ENCODE assay signal across 8 cellular contexts in the genomic region with DNA sequence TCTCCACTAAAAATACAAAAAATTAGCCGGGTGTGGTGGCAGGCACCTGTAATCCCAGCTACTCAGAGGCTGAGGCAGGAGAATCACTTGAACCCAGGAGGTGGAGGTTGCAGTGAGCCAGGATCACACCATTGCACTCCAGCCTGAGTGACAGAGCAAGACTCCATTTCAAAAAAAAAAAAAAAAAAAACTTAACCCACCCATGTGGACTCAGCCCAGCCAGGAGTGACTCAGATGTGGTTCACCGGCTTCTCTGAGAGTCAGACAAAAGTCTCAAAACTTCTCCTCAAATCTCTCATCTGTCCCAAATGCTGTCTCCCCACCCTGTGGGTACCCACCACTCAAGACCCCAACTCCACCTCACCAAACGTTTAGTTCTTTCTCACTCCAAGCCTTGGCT. TPM values are rescaled to one million over a fixed set of nuclear protein-coding genes. Genes with fewer than 3 reads are reported as not detected.
DNase-seq lines count a peak whose midpoint lies in the region; ATAC-seq, FAIRE-seq and TF ChIP-seq lines count a peak whose summit lies in the region.
"Not testable (repeated sequence)": the region's sequence is repeated elsewhere in the genome, so short reads cannot be mapped to it uniquely, and the experiment has no call there.
"Had no signal": no experiment of that assay in that cellular context is flagged by ENCODE, and none has a peak within 500 bp of the region (broad histone marks: within the 10 kb centered on the region; RNA-seq: fewer than 3 reads in every experiment).

No MANE protein-coding gene starts in this region.

- not testable (repeated sequence) for H3K9me3 ChIP-seq in MG63; K562 (replicated peaks; ENCODE audit: control insufficient read depth, insufficient read depth, low read depth, low read length)

- H3K9ac ChIP-seq in K562 (ENCODE audit: insufficient read depth in 1 of 2, low read depth in 2 of 2, low read length in 2 of 2): peak overlapping the region; percentile 11 to 22; a peak in 2 of 4 replicates

- not testable (repeated sequence) for H3K36me3 ChIP-seq in MG63; K562 (ENCODE audit: control insufficient read depth, insufficient read depth, low read length)

- not testable (repeated sequence) for H3K9me1 ChIP-seq in K562 (ENCODE audit: control insufficient read depth, insufficient read depth, low read length)

- TF ChIP-seq EP300 in K562 (IDR thresholded peaks at IDR 0.05; ENCODE audit: low read length): not testable (repeated sequence)

- not testable (repeated sequence) for H3K36me3 Mint-ChIP-seq in activated T-cell treated with anti-CD3 and anti-CD28 coated beads, Interleukin-2, amount 50 U/mL, for 4 hours (ENCODE audit: insufficient read depth); progenitor cell of endocrine pancreas (ENCODE audit: insufficient read depth)

- peak overlapping the region; percentile 73 for H2AFZ ChIP-seq in K562 (ENCODE audit: low read depth, low read length)

- 24% methylated on average over 3 of the region's 3 CpGs for WGBS in K562 (ENCODE audit: insufficient coverage, low coverage, missing lambda C conversion rate)

- H3K9me3 Mint-ChIP-seq in activated T-cell treated with anti-CD3 and anti-CD28 coated beads, Interleukin-2, amount 50 U/mL, for 4 hours; progenitor cell of endocrine pancreas (ENCODE audit: low read depth): not testable (repeated sequence)

- H3K27me3 Mint-ChIP-seq in activated T-cell treated with anti-CD3 and anti-CD28 coated beads, Interleukin-2, amount 50 U/mL, for 4 hours (ENCODE audit: low read depth): peaks cover 17% of the 10 kb centered on the region
- H3K27me3 Mint-ChIP-seq in progenitor cell of endocrine pancreas: peaks cover 30% of the 10 kb centered on the region

- not testable (repeated sequence) for TF ChIP-seq CTCF in RWPE1 (conservative IDR thresholded peaks at IDR 0.05; ENCODE audit: low read depth); K562 (IDR thresholded peaks at IDR 0.05 in 2 of 3, conservative IDR thresholded peaks at IDR 0.05 in 1 of 3; ENCODE audit: insufficient read depth in 2 of 3, low read depth in 1 of 3, low read length in 3 of 3); fibroblast of mammary gland (conservative IDR thresholded peaks at IDR 0.05; ENCODE audit: control insufficient read depth, insufficient read depth, low read depth, low read length); progenitor cell of endocrine pancreas (IDR thresholded peaks at IDR 0.05; ENCODE audit: unreplicated experiment)

- POLR2A ChIA-PET in RWPE1 (lab: Yijun Ruan, JAX; ENCODE audit: low non-redundant PET): not testable (repeated sequence)
- POLR2A ChIA-PET in K562 (lab: Yijun Ruan, JAX): interaction anchor here (1.0 kb wide), 2 partner anchors 9 to 10 kb away, joined by 4 to 5 read pairs; no protein-coding TSS in a partner anchor

- not testable (repeated sequence) for FAIRE-seq in K562 (lab: Jason Lieb, UNC)

- peak; percentile 58 for DNase-seq in EL
- DNase-seq in MG63: peak; percentile 79
- peak; percentile 65 for DNase-seq in RWPE1 (ENCODE audit: low spot score)
- not testable (repeated sequence) for DNase-seq in activated T-cell treated with anti-CD3 and anti-CD28 coated beads, Interleukin-2, amount 50 U/mL, for 4 hours; K562 (ENCODE audit: extremely low read depth in 1 of 4, low spot score in 3 of 4); progenitor cell of endocrine pancreas (ENCODE audit: low spot score, unreplicated experiment)
- peak; percentile 67 for DNase-seq in fibroblast of mammary gland (ENCODE audit: low read depth)

- peaks cover 2 to 16% of the 10 kb centered on the region in 2 experiments; a peak in 3 of 5 replicates for H3K4me1 ChIP-seq in K562 (replicated peaks in 1 of 2; ENCODE audit: control insufficient read depth in 2 of 2, insufficient read depth in 2 of 2, low read length in 2 of 2)

- CTCF ChIA-PET in RWPE1 (lab: Yijun Ruan, JAX); K562 (lab: Yijun Ruan, JAX; ENCODE audit: low intra/inter-chr PET ratio): not testable (repeated sequence)

- H3K4me2 ChIP-seq in K562 (ENCODE audit: insufficient read depth, low read length): not testable (repeated sequence)

- H4K20me1 ChIP-seq in K562 (replicated peaks; ENCODE audit: control insufficient read depth, insufficient read depth, low read length): not testable (repeated sequence)

- TF ChIP-seq RAD21 in K562 (CRISPR knock-in tag; conservative IDR thresholded peaks at IDR 0.05 in 1 of 2, IDR thresholded peaks at IDR 0.05 in 1 of 2): not testable (repeated sequence)

- ATAC-seq in activated T-cell treated with anti-CD3 and anti-CD28 coated beads, Interleukin-2, amount 50 U/mL, for 4 hours: peak; percentile 50 to 60
- ATAC-seq in K562: peak; percentile 58

- H3K79me2 ChIP-seq in K562 (ENCODE audit: control insufficient read depth, insufficient read depth, low read length): not testable (repeated sequence)

- in situ Hi-C loops in K562 (cut with MboI): loop anchor here (5.0 kb wide), 1 partner anchor 188 kb away; no protein-coding TSS in a partner anchor

- intact Hi-C loops in K562 (cut with micrococcal nuclease): not testable (repeated sequence)

- H3K27ac Mint-ChIP-seq in progenitor cell of endocrine pancreas: peak overlapping the region; percentile 21

- not testable (repeated sequence) for H3K27me3 ChIP-seq in MG63; K562 (ENCODE audit: control insufficient read depth in 2 of 2, insufficient read depth in 2 of 2, low read length in 2 of 2)

- not testable (repeated sequence) for TF ChIP-seq POLR2A in K562 (conservative IDR thresholded peaks at IDR 0.05)

- peak overlapping the region; percentile 19 for H3K27ac ChIP-seq in RWPE1
- not testable (repeated sequence) for H3K27ac ChIP-seq in K562 (ENCODE audit: extremely low read depth, low read depth, low read length)

- not testable (repeated sequence) for BruUV-seq in K562 (replicated peaks; lab: Mats Ljungman, UMichigan)

- H3K4me3 Mint-ChIP-seq in activated T-cell treated with anti-CD3 and anti-CD28 coated beads, Interleukin-2, amount 50 U/mL, for 4 hours; progenitor cell of endocrine pancreas (ENCODE audit: low read depth): not testable (repeated sequence)

- not testable (repeated sequence) for H3K4me1 Mint-ChIP-seq in activated T-cell treated with anti-CD3 and anti-CD28 coated beads, Interleukin-2, amount 50 U/mL, for 4 hours (ENCODE audit: low read depth); progenitor cell of endocrine pancreas (ENCODE audit: low read depth)

- not testable (repeated sequence) for H3K4me3 ChIP-seq in MG63; K562; fibroblast of mammary gland (ENCODE audit: control insufficient read depth, low read depth, low read length)

RNA-seq across cellular contexts. Expression of a gene that starts 10.9 kb away (rescaled TPM):
- 0.99 TPM in 1 of 2 replicates, not detected in the other for total RNA-seq in MG63 (2014; rRNA removed; shearing (Covaris generic); ENCODE audit: low replicate concordance)
- total RNA-seq in activated T-cell treated with anti-CD3 and anti-CD28 coated beads, Interleukin-2, amount 50 U/mL, for 4 hours: 1 to 10 TPM; 3.6 to 8.0 (median 6.6) TPM
- 10.4 and 16.2 TPM in 2 replicates for total RNA-seq in K562 (2011; cell fraction: chromatin; rRNA removed; ENCODE audit: low replicate concordance)
- total RNA-seq in K562 (2011; cell fraction: nucleolus; rRNA removed): 8.7 and 9.3 TPM in 2 replicates
- total RNA-seq in K562 (2011; cell fraction: nucleoplasm; rRNA removed): 7.6 and 8.3 TPM in 2 replicates
- total RNA-seq in K562 (2014; rRNA removed) (0.86 and 2.5 TPM in 2 replicates), K562 (2014; rRNA removed; fragmentation: Illumina TruSeq; extraction: Trizol) (0.26 and 0.69 TPM in 2 replicates), K562 (2015; rRNA removed; fragmentation: Illumina TruSeq; extraction: Trizol) (1.6 and 1.7 TPM in 2 replicates), K562 (2021) (3.7 and 5.1 TPM in 2 replicates), progenitor cell of endocrine pancreas (3.3 and 5.1 TPM in 2 replicates)
- polyA plus RNA-seq in K562 (2011; rRNA removed) (0.84 and 2.9 TPM in 2 replicates), K562 (2014; fragmentation: Illumina TruSeq; extraction: Trizol) (1.9 and 2.8 TPM in 2 replicates), K562 (2014; fragmentation: Nextera tagmentation; extraction: Ambion mirVana) (under 1 TPM in 1 of 2 experiments, not detected in 1; 0.17 TPM), K562 (2014; rRNA removed) (0.94 and 1.00 TPM in 2 replicates)
- 1.7 and 3.2 TPM in 2 replicates for polyA plus RNA-seq in K562 (2011; cell fraction: cytosol; rRNA removed)
- 4.7 and 6.5 TPM in 2 replicates for polyA plus RNA-seq in K562 (2011; cell fraction: nucleus; rRNA removed)
- 1.5 and 2.0 TPM in 2 replicates for polyA plus RNA-seq in K562 (2012)
- 6.4 and 9.5 TPM in 2 replicates for polyA minus RNA-seq in K562 (2011; rRNA and poly(A)+ RNA removed)
- polyA minus RNA-seq in K562 (2011; cell fraction: cytosol; rRNA and poly(A)+ RNA removed): 5.4 and 7.2 TPM in 2 replicates
- polyA minus RNA-seq in K562 (2011; cell fraction: nucleus; rRNA and poly(A)+ RNA removed): 3.9 and 8.4 TPM in 2 replicates

RNA-seq across cellular contexts. Expression of a gene that starts 11.5 kb away (rescaled TPM):
- total RNA-seq in MG63 (2014; rRNA removed; shearing (Covaris generic); ENCODE audit: low replicate concordance): not detected in 2 replicates
- total RNA-seq in activated T-cell treated with anti-CD3 and anti-CD28 coated beads, Interleukin-2, amount 50 U/mL, for 4 hours: not detected
- 1.9 and 5.1 TPM in 2 replicates for total RNA-seq in K562 (2011; cell fraction: chromatin; rRNA removed; ENCODE audit: low replicate concordance)
- 2.2 and 3.0 TPM in 2 replicates for total RNA-seq in K562 (2011; cell fraction: nucleolus; rRNA removed)
- total RNA-seq in K562 (2011; cell fraction: nucleoplasm; rRNA removed): 1.3 and 1.6 TPM in 2 replicates
- total RNA-seq in K562 (2014; rRNA removed) (0.16 and 0.91 TPM in 2 replicates), K562 (2014; rRNA removed; fragmentation: Illumina TruSeq; extraction: Trizol) (0.11 and 0.29 TPM in 2 replicates), K562 (2015; rRNA removed; fragmentation: Illumina TruSeq; extraction: Trizol) (not detected in 2 replicates), K562 (2021) (0.29 and 0.45 TPM in 2 replicates), progenitor cell of endocrine pancreas (0.53 and 1.6 TPM in 2 replicates)
- polyA plus RNA-seq in K562 (2011; rRNA removed) (0.60 and 0.81 TPM in 2 replicates), K562 (2014; fragmentation: Illumina TruSeq; extraction: Trizol) (0.06 and 0.24 TPM in 2 replicates), K562 (2014; fragmentation: Nextera tagmentation; extraction: Ambion mirVana) (under 1 TPM; 0.04 to 0.08 TPM), K562 (2014; rRNA removed) (0.81 and 0.89 TPM in 2 replicates)
- polyA plus RNA-seq in K562 (2011; cell fraction: cytosol; rRNA removed): 0.83 and 0.88 TPM in 2 replicates
- 4.1 and 6.8 TPM in 2 replicates for polyA plus RNA-seq in K562 (2011; cell fraction: nucleus; rRNA removed)
- polyA plus RNA-seq in K562 (2012): 0.17 and 0.22 TPM in 2 replicates
- polyA minus RNA-seq in K562 (2011; rRNA and poly(A)+ RNA removed): 0.18 TPM in 1 of 2 replicates, not detected in the other
- polyA minus RNA-seq in K562 (2011; cell fraction: cytosol; rRNA and poly(A)+ RNA removed): 0.86 TPM in 1 of 2 replicates, not detected in the other
- polyA minus RNA-seq in K562 (2011; cell fraction: nucleus; rRNA and poly(A)+ RNA removed): 1.1 and 1.8 TPM in 2 replicates

RNA-seq across cellular contexts. Expression of a gene that starts 21.8 kb away (rescaled TPM):
- 8.2 and 29.5 TPM in 2 replicates for total RNA-seq in MG63 (2014; rRNA removed; shearing (Covaris generic); ENCODE audit: low replicate concordance)
- 10 to 100 TPM; 33.9 to 39.7 (median 35.7) TPM for total RNA-seq in activated T-cell treated with anti-CD3 and anti-CD28 coated beads, Interleukin-2, amount 50 U/mL, for 4 hours
- total RNA-seq in K562 (2011; cell fraction: chromatin; rRNA removed; ENCODE audit: low replicate concordance): 8.8 and 30.9 TPM in 2 replicates
- 42.9 and 46.5 TPM in 2 replicates for total RNA-seq in K562 (2011; cell fraction: nucleolus; rRNA removed)
- total RNA-seq in K562 (2011; cell fraction: nucleoplasm; rRNA removed): 23.2 and 24.7 TPM in 2 replicates
- 37.8 and 54.6 TPM in 2 replicates for total RNA-seq in K562 (2014; rRNA removed)
- 11.7 and 21.1 TPM in 2 replicates for total RNA-seq in K562 (2014; rRNA removed; fragmentation: Illumina TruSeq; extraction: Trizol)
- 27.8 and 28.5 TPM in 2 replicates for total RNA-seq in K562 (2015; rRNA removed; fragmentation: Illumina TruSeq; extraction: Trizol)
- total RNA-seq in K562 (2021): 31.7 and 33.8 TPM in 2 replicates
- polyA plus RNA-seq in K562 (2011; rRNA removed): 28.4 and 49.3 TPM in 2 replicates
- polyA plus RNA-seq in K562 (2011; cell fraction: cytosol; rRNA removed): 61.2 and 112 TPM in 2 replicates
- polyA plus RNA-seq in K562 (2011; cell fraction: nucleus; rRNA removed): 20.0 and 27.3 TPM in 2 replicates
- polyA plus RNA-seq in K562 (2012): 30.6 and 34.2 TPM in 2 replicates
- polyA plus RNA-seq in K562 (2014; fragmentation: Illumina TruSeq; extraction: Trizol): 60.2 and 60.9 TPM in 2 replicates
- polyA plus RNA-seq in K562 (2014; fragmentation: Nextera tagmentation; extraction: Ambion mirVana): 10 to 100 TPM; 10.6 to 11.0 TPM
- 60.0 and 67.1 TPM in 2 replicates for polyA plus RNA-seq in K562 (2014; rRNA removed)
- 14.7 and 21.0 TPM in 2 replicates for polyA minus RNA-seq in K562 (2011; rRNA and poly(A)+ RNA removed)
- 13.2 and 21.0 TPM in 2 replicates for polyA minus RNA-seq in K562 (2011; cell fraction: cytosol; rRNA and poly(A)+ RNA removed)
- polyA minus RNA-seq in K562 (2011; cell fraction: nucleus; rRNA and poly(A)+ RNA removed): 10.2 and 11.6 TPM in 2 replicates
- total RNA-seq in progenitor cell of endocrine pancreas: 10.6 and 11.5 TPM in 2 replicates

RNA-seq across cellular contexts. Expression of a gene that starts 41.2 kb away (rescaled TPM):
- 1.0 TPM in 1 of 2 replicates, not detected in the other for total RNA-seq in MG63 (2014; rRNA removed; shearing (Covaris generic); ENCODE audit: low replicate concordance)
- total RNA-seq in activated T-cell treated with anti-CD3 and anti-CD28 coated beads, Interleukin-2, amount 50 U/mL, for 4 hours: 10 to 100 TPM; 13.6 to 36.7 (median 13.8) TPM
- 38.5 and 88.6 TPM in 2 replicates for total RNA-seq in K562 (2011; cell fraction: chromatin; rRNA removed; ENCODE audit: low replicate concordance)
- total RNA-seq in K562 (2011; cell fraction: nucleolus; rRNA removed): 187 and 195 TPM in 2 replicates
- 104 and 132 TPM in 2 replicates for total RNA-seq in K562 (2011; cell fraction: nucleoplasm; rRNA removed)
- 109 and 168 TPM in 2 replicates for total RNA-seq in K562 (2014; rRNA removed)
- 56.6 and 63.7 TPM in 2 replicates for total RNA-seq in K562 (2014; rRNA removed; fragmentation: Illumina TruSeq; extraction: Trizol)
- total RNA-seq in K562 (2015; rRNA removed; fragmentation: Illumina TruSeq; extraction: Trizol): 74.3 and 78.9 TPM in 2 replicates
- 103 and 119 TPM in 2 replicates for total RNA-seq in K562 (2021)
- polyA plus RNA-seq in K562 (2011; rRNA removed): 68.3 and 111 TPM in 2 replicates
- 119 and 287 TPM in 2 replicates for polyA plus RNA-seq in K562 (2011; cell fraction: cytosol; rRNA removed)
- polyA plus RNA-seq in K562 (2011; cell fraction: nucleus; rRNA removed): 39.3 and 70.8 TPM in 2 replicates
- polyA plus RNA-seq in K562 (2012): 58.1 and 113 TPM in 2 replicates
- polyA plus RNA-seq in K562 (2014; fragmentation: Illumina TruSeq; extraction: Trizol): 108 and 148 TPM in 2 replicates
- polyA plus RNA-seq in K562 (2014; fragmentation: Nextera tagmentation; extraction: Ambion mirVana): 100 to 1,000 TPM; 343 to 430 TPM
- polyA plus RNA-seq in K562 (2014; rRNA removed): 129 and 166 TPM in 2 replicates
- polyA minus RNA-seq in K562 (2011; rRNA and poly(A)+ RNA removed): 52.6 and 94.8 TPM in 2 replicates
- polyA minus RNA-seq in K562 (2011; cell fraction: cytosol; rRNA and poly(A)+ RNA removed): 53.2 and 63.4 TPM in 2 replicates
- 10.0 and 11.3 TPM in 2 replicates for polyA minus RNA-seq in K562 (2011; cell fraction: nucleus; rRNA and poly(A)+ RNA removed)
- total RNA-seq in progenitor cell of endocrine pancreas: not detected in 2 replicates
- total RNA-seq: neural crest cell had no signal

RNA-seq across cellular contexts. Expression of a gene that starts 59.5 kb away (rescaled TPM):
- 0.03 and 0.05 TPM in 2 replicates for total RNA-seq in MG63 (2014; rRNA removed; shearing (Covaris generic); ENCODE audit: low replicate concordance)
- under 1 TPM; 0.35 to 0.42 (median 0.38) TPM for total RNA-seq in activated T-cell treated with anti-CD3 and anti-CD28 coated beads, Interleukin-2, amount 50 U/mL, for 4 hours
- 0.35 and 0.67 TPM in 2 replicates for total RNA-seq in K562 (2011; cell fraction: chromatin; rRNA removed; ENCODE audit: low replicate concordance)
- total RNA-seq in K562 (2011; cell fraction: nucleolus; rRNA removed): 0.17 and 0.39 TPM in 2 replicates
- 0.29 and 0.38 TPM in 2 replicates for total RNA-seq in K562 (2011; cell fraction: nucleoplasm; rRNA removed)
- total RNA-seq in K562 (2014; rRNA removed): 0.04 and 0.05 TPM in 2 replicates
- 0.04 TPM in 1 of 2 replicates, not detected in the other for total RNA-seq in K562 (2014; rRNA removed; fragmentation: Illumina TruSeq; extraction: Trizol)
- total RNA-seq in K562 (2015; rRNA removed; fragmentation: Illumina TruSeq; extraction: Trizol): 0.04 and 0.07 TPM in 2 replicates
- 0.07 and 0.16 TPM in 2 replicates for total RNA-seq in K562 (2021)
- polyA plus RNA-seq in K562 (2011; rRNA removed): 0.01 and 0.03 TPM in 2 replicates
- 0.01 TPM in 1 of 2 replicates, not detected in the other for polyA plus RNA-seq in K562 (2011; cell fraction: cytosol; rRNA removed)
- 0.06 and 0.33 TPM in 2 replicates for polyA plus RNA-seq in K562 (2011; cell fraction: nucleus; rRNA removed)
- polyA plus RNA-seq in K562 (2012): 0.05 and 0.35 TPM in 2 replicates
- polyA plus RNA-seq in K562 (2014; fragmentation: Illumina TruSeq; extraction: Trizol): 0.01 and 0.03 TPM in 2 replicates
- not detected for polyA plus RNA-seq in K562 (2014; fragmentation: Nextera tagmentation; extraction: Ambion mirVana)
- polyA plus RNA-seq in K562 (2014; rRNA removed): not detected in 2 replicates
- 0.21 TPM in 1 of 2 replicates, not detected in the other for polyA minus RNA-seq in K562 (2011; rRNA and poly(A)+ RNA removed)
- not detected in 2 replicates for polyA minus RNA-seq in K562 (2011; cell fraction: cytosol; rRNA and poly(A)+ RNA removed)
- 0.22 and 0.27 TPM in 2 replicates for polyA minus RNA-seq in K562 (2011; cell fraction: nucleus; rRNA and poly(A)+ RNA removed)
- 10.5 and 10.9 TPM in 2 replicates for total RNA-seq in progenitor cell of endocrine pancreas
